Comparison of ENCODE assay signal across 8 cellular contexts in genomic region chr19:42081584-42082258, GRCh38. TPM values are rescaled to one million over a fixed set of nuclear protein-coding genes. Genes with fewer than 3 reads are reported as not detected.
A peak's percentile ranks its signal among the peaks of the same experiment; 100 is the strongest.
DNase-seq lines count a peak whose midpoint lies in the region; ATAC-seq and TF ChIP-seq lines count a peak whose summit lies in the region.

No MANE protein-coding gene starts in this region.

- TF ChIP-seq CTCF in AG04450 (IDR thresholded peaks at IDR 0.05; ENCODE audit: low read depth, low read length) (peak; percentile 76), GM06990 (IDR thresholded peaks at IDR 0.05; ENCODE audit: insufficient read depth, low read length, poor library complexity, severe bottlenecking) (peak; percentile 72), OCI-LY3 (IDR thresholded peaks at IDR 0.05; ENCODE audit: low read depth, low read length) (peak; percentile 70), colonic mucosa (IDR thresholded peaks at IDR 0.05) (peak; percentile 30), neural cell (IDR thresholded peaks at IDR 0.05; ENCODE audit: poor library complexity, severe bottlenecking) (peak; percentile 66)

- POLR2A ChIA-PET in AG04450 (lab: Yijun Ruan, JAX): interaction anchor here (0.7 kb wide), 1 partner anchor 858 kb away, joined by 3 read pairs; no protein-coding TSS in a partner anchor

- no peak overlapping the region for H2AFZ ChIP-seq in OCI-LY3 (ENCODE audit: low read depth, low read length)
- H2AFZ ChIP-seq in neural cell (ENCODE audit: low read depth, low read length): no peak overlapping the region

- H3K4me1 ChIP-seq in OCI-LY3 (ENCODE audit: low read length): peaks cover 18% of the 10 kb centered on the region
- H3K4me1 ChIP-seq in colonic mucosa: peaks cover 7% of the 10 kb centered on the region

- intact Hi-C loops in colonic mucosa (cut with DNase I): no loop called here

- H3K27ac ChIP-seq in AG04450 (ENCODE audit: low read depth, low read length): peak overlapping the region; percentile 42
- H3K27ac ChIP-seq in OCI-LY3 (ENCODE audit: low read length): no peak overlapping the region
- H3K27ac ChIP-seq in colonic mucosa: peak overlapping the region; percentile 10
- no peak overlapping the region for H3K27ac ChIP-seq in neural cell (ENCODE audit: low read length)

- H3K9me2 ChIP-seq in neural cell (ENCODE audit: insufficient read depth, low read length): no peaks in the 10 kb centered on the region

- H3K27me3 ChIP-seq in AG04450 (ENCODE audit: control insufficient read depth, insufficient read depth, low read length) (no peaks in the 10 kb centered on the region), GM06990 (replicated peaks; ENCODE audit: control insufficient read depth, insufficient read depth, low read length) (no peaks in the 10 kb centered on the region), OCI-LY3 (ENCODE audit: low read depth, low read length) (no peaks in the 10 kb centered on the region), colonic mucosa (no peaks in the 10 kb centered on the region), neural cell (ENCODE audit: insufficient read depth, low read depth, low read length) (no peaks in the 10 kb centered on the region)

- H3K4me2 ChIP-seq in OCI-LY3 (ENCODE audit: low read length): no peak overlapping the region
- H3K4me2 ChIP-seq in neural cell (ENCODE audit: low read length): no peak overlapping the region

- H3K4me3 ChIP-seq in AG04450 (ENCODE audit: low read depth, low read length) (no peak overlapping the region), GM06990 (replicated peaks; ENCODE audit: low read depth, low read length) (no peak overlapping the region), OCI-LY3 (ENCODE audit: low read length) (no peak overlapping the region), colonic mucosa (no peak overlapping the region), neural cell (ENCODE audit: low read length) (no peak overlapping the region)

- CTCF ChIA-PET in AG04450 (lab: Charles Lee): interaction anchor here (0.6 to 2.3 kb wide), 6 partner anchors 10 to 95 kb away, joined by 3 to 8 read pairs (median 4); no protein-coding TSS in a partner anchor

- DNase-seq in AG04450 (ENCODE audit: low read depth, low spot score): no peak
- no peak for DNase-seq in GM06990 (ENCODE audit: extremely low read depth, insufficient read length)
- DNase-seq in colonic mucosa: peak; percentile 33

- ATAC-seq in HG02798 (IDR thresholded peaks at IDR 0.05; ENCODE audit: poor library complexity, unreplicated experiment) (no peak), HG03095 (IDR thresholded peaks at IDR 0.05; ENCODE audit: unreplicated experiment) (no peak), HG03469 (IDR thresholded peaks at IDR 0.05; ENCODE audit: unreplicated experiment) (no peak)

- no peak overlapping the region for H3K9ac ChIP-seq in OCI-LY3 (ENCODE audit: low read length)
- no peak overlapping the region for H3K9ac ChIP-seq in colonic mucosa (ENCODE audit: low read depth in 2 of 2, low read length in 2 of 2)
- H3K9ac ChIP-seq in neural cell (ENCODE audit: low read length): no peak overlapping the region

- H3K36me3 ChIP-seq in GM06990 (ENCODE audit: control insufficient read depth, insufficient read depth, low read length) (peaks cover 28% of the 10 kb centered on the region), OCI-LY3 (replicated peaks; ENCODE audit: low read depth, low read length) (peaks cover 40% of the 10 kb centered on the region), colonic mucosa (peaks cover 19% of the 10 kb centered on the region), neural cell (ENCODE audit: insufficient read depth, low read length) (no peaks in the 10 kb centered on the region)

- H3F3A ChIP-seq in neural cell (ENCODE audit: insufficient read depth, low read length, poor library complexity, severe bottlenecking): no peaks in the 10 kb centered on the region

- no peak for TF ChIP-seq EP300 in neural cell (conservative IDR thresholded peaks at IDR 0.05; ENCODE audit: poor library complexity, severe bottlenecking)

- H3K79me2 ChIP-seq in OCI-LY3 (ENCODE audit: low read length) (peaks cover 55% of the 10 kb centered on the region), neural cell (replicated peaks; ENCODE audit: insufficient read depth, low read length) (peaks cover 17% of the 10 kb centered on the region)

- H4K20me1 ChIP-seq in OCI-LY3 (ENCODE audit: insufficient read depth, low read length): peaks cover 32% of the 10 kb centered on the region
- H4K20me1 ChIP-seq in neural cell (ENCODE audit: insufficient read depth): no peaks in the 10 kb centered on the region

- H3K9me3 ChIP-seq in AG04450 (ENCODE audit: control insufficient read depth, insufficient read depth, low read length) (no peaks in the 10 kb centered on the region; the same call in 1 of the 2 replicates), OCI-LY3 (ENCODE audit: insufficient read depth, low read length) (no peaks in the 10 kb centered on the region), colonic mucosa (no peaks in the 10 kb centered on the region), neural cell (ENCODE audit: low read length) (no peaks in the 10 kb centered on the region)

- peak; percentile 55 for TF ChIP-seq RAD21 in neural cell (conservative IDR thresholded peaks at IDR 0.05)

TF ChIP-seq in neural cell, 6 proteins besides CTCF, POLR2A, EP300 and RAD21:
- TF ChIP-seq REST (IDR thresholded peaks at IDR 0.05; ENCODE audit: borderline replicate concordance) (no peak), MXI1 (conservative IDR thresholded peaks at IDR 0.05; ENCODE audit: poor library complexity, severe bottlenecking) (no peak), TAF1 (IDR thresholded peaks at IDR 0.05; ENCODE audit: low read depth) (no peak), SMC3 (conservative IDR thresholded peaks at IDR 0.05; ENCODE audit: poor library complexity) (peak; percentile 46)

RNA-seq across cellular contexts. Expression of gene ZNF574, which starts 5.8 kb away (rescaled TPM):
- polyA plus RNA-seq in AG04450 (2011; rRNA removed): 5.5 and 9.0 TPM in 2 replicates
- 16.7 and 26.3 TPM in 2 replicates for polyA minus RNA-seq in AG04450 (2011; rRNA and poly(A)+ RNA removed)
- total RNA-seq in colonic mucosa: 10 to 100 TPM; 14.7 to 15.9 TPM
- polyA plus RNA-seq in neural cell: 7.0 and 11.0 TPM in 2 replicates
- 27.1 and 29.7 TPM in 2 replicates for polyA minus RNA-seq in neural cell

RNA-seq across cellular contexts. Expression of gene GRIK5, which starts 11.7 kb away (rescaled TPM):
- polyA plus RNA-seq in AG04450 (2011; rRNA removed) (0.04 and 0.05 TPM in 2 replicates), neural cell (22.4 and 28.3 TPM in 2 replicates)
- 0.23 TPM in 1 of 2 replicates, not detected in the other for polyA minus RNA-seq in AG04450 (2011; rRNA and poly(A)+ RNA removed)
- total RNA-seq in colonic mucosa: 1 to 10 TPM in 1 of 2 donors, under 1 TPM in 1; 0.62 to 2.3 TPM
- 25.6 and 26.6 TPM in 2 replicates for polyA minus RNA-seq in neural cell

RNA-seq across cellular contexts. Expression of gene POU2F2, which starts 50.5 kb away (rescaled TPM):
- polyA plus RNA-seq in AG04450 (2011; rRNA removed): 1.9 and 2.6 TPM in 2 replicates
- 1.2 and 2.6 TPM in 2 replicates for polyA minus RNA-seq in AG04450 (2011; rRNA and poly(A)+ RNA removed)
- 1 to 10 TPM; 2.1 to 4.0 TPM for total RNA-seq in colonic mucosa
- polyA plus RNA-seq in neural cell: 7.7 and 12.4 TPM in 2 replicates
- polyA minus RNA-seq in neural cell: 10.7 and 18.9 TPM in 2 replicates

Comparison
In these comparisons a context has a peak if more than half of its experiments do, and no peak if none do; other contexts are left out.
1. H3K27ac ChIP-seq: peak in AG04450 (single experiment) and colonic mucosa (single experiment); none in OCI-LY3 (single experiment) and neural cell (single experiment).
2. RNA of gene GRIK5, which starts 11.7 kb away (polyA plus RNA-seq): 22.4 to 28.3 TPM in neural cell; 0.04 to 0.05 TPM in AG04450; every median in the first group is over 10 times any median in the second.
3. Peak in every context shown above with its lines, with median percentiles within 50 percentile points of each other: CTCF ChIP-seq.